Comparison of ENCODE assay signal across 8 cellular contexts in the genomic region with DNA sequence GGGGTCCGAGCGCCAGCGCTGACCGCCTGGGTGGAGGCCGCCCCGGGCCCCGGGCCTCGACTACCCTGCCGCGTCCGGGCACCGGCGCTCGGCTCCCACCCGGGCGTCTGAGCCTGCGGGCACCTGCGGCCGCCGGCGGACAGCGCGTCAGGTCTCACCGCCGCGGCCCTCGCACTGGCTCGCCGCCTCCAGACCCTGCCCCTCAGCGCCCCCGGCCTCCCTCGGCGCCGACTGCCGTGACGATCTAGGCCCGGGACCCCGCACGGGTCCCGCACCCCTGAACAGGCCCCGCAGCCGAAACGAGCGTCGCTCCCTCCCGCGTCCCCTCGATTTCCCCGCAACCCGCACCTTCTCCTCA. TPM values are rescaled to one million over a fixed set of nuclear protein-coding genes. Genes with fewer than 3 reads are reported as not detected.
DNase-seq lines count a peak whose midpoint lies in the region; ATAC-seq and TF ChIP-seq lines count a peak whose summit lies in the region.

No MANE protein-coding gene starts in this region.

- no peak for TF ChIP-seq POLR2A in esophagus squamous epithelium (IDR thresholded peaks at IDR 0.05)

- 0 to 2% methylated on average over 20 to 30 of the region's 50 CpGs for WGBS in esophagus squamous epithelium, 2 donors

- H3K9me3 Mint-ChIP-seq in activated naive CD4-positive, alpha-beta T cell treated with anti-CD3 and anti-CD28 coated beads for 36 hours, result no peaks in the 10 kb centered on the region
- H3K9me3 Mint-ChIP-seq in T-helper 1 cell treated with Interleukin-12 subunit alpha and Interleukin-12 subunit beta and Interleukin-4 antibody, amounts not matched to agents 30 μg/mL and 1 μg/mL, for 36 hours, result no peaks in the 10 kb centered on the region

- no peaks in the 10 kb centered on the region for H3K9me3 ChIP-seq in esophagus squamous epithelium
- H3K9me3 ChIP-seq in neutrophil, result no peaks in the 10 kb centered on the region

- no peak for DNase-seq in activated naive CD4-positive, alpha-beta T cell treated with anti-CD3 and anti-CD28 coated beads for 36 hours
- no peak for DNase-seq in activated naive CD4-positive, alpha-beta T cell treated with anti-CD3 and anti-CD28 coated beads, Interleukin-2, amount 50 U/mL, for 16 hours
- DNase-seq in esophagus squamous epithelium (lab: John Stamatoyannopoulos, UW), result no peak
- no peak for DNase-seq in NCI-H1092 treated with DMSO at 0.1 percent for 48 hours (lab: John Stamatoyannopoulos, UW)
- no peak for DNase-seq in NCI-H2171 treated with DMSO at 0.1 percent for 48 hours (lab: John Stamatoyannopoulos, UW)

- peak overlapping the region; percentile 98 for H3K27ac Mint-ChIP-seq in activated naive CD4-positive, alpha-beta T cell treated with anti-CD3 and anti-CD28 coated beads for 36 hours
- peak overlapping the region; percentile 100 for H3K27ac Mint-ChIP-seq in T-helper 1 cell treated with Interleukin-12 subunit alpha and Interleukin-12 subunit beta and Interleukin-4 antibody, amounts not matched to agents 30 μg/mL and 1 μg/mL, for 36 hours

- H3K36me3 Mint-ChIP-seq in activated naive CD4-positive, alpha-beta T cell treated with anti-CD3 and anti-CD28 coated beads for 36 hours (ENCODE audit: low read depth), result peaks cover 29% of the 10 kb centered on the region
- peaks cover 21% of the 10 kb centered on the region for H3K36me3 Mint-ChIP-seq in T-helper 1 cell treated with Interleukin-12 subunit alpha and Interleukin-12 subunit beta and Interleukin-4 antibody, amounts not matched to agents 30 μg/mL and 1 μg/mL, for 36 hours (ENCODE audit: low read depth)

- H3K4me1 Mint-ChIP-seq in activated naive CD4-positive, alpha-beta T cell treated with anti-CD3 and anti-CD28 coated beads for 36 hours (ENCODE audit: low read depth), result peaks cover 26% of the 10 kb centered on the region
- peaks cover 16% of the 10 kb centered on the region for H3K4me1 Mint-ChIP-seq in T-helper 1 cell treated with Interleukin-12 subunit alpha and Interleukin-12 subunit beta and Interleukin-4 antibody, amounts not matched to agents 30 μg/mL and 1 μg/mL, for 36 hours (ENCODE audit: low read depth)

- peak; percentile 17 for ATAC-seq in HG02885 (IDR thresholded peaks at IDR 0.05; ENCODE audit: poor library complexity, unreplicated experiment)

- intact Hi-C loops in activated naive CD4-positive, alpha-beta T cell treated with anti-CD3 and anti-CD28 coated beads for 36 hours (cut with micrococcal nuclease), result loop anchor here (1.0 kb wide), 5 partner anchors 28 to 91 kb away; a partner anchor contains a TSS
- intact Hi-C loops in esophagus squamous epithelium (cut with DNase I), result no loop called here

- H3K27me3 ChIP-seq in esophagus squamous epithelium (no peaks in the 10 kb centered on the region), neutrophil (no peaks in the 10 kb centered on the region)

- peak overlapping the region; percentile 100 for H3K4me3 Mint-ChIP-seq in activated naive CD4-positive, alpha-beta T cell treated with anti-CD3 and anti-CD28 coated beads for 36 hours
- peak overlapping the region; percentile 100 for H3K4me3 Mint-ChIP-seq in T-helper 1 cell treated with Interleukin-12 subunit alpha and Interleukin-12 subunit beta and Interleukin-4 antibody, amounts not matched to agents 30 μg/mL and 1 μg/mL, for 36 hours

- no peak for TF ChIP-seq CTCF in esophagus squamous epithelium (IDR thresholded peaks at IDR 0.05)
- no peak for TF ChIP-seq CTCF in neutrophil (IDR thresholded peaks at IDR 0.05)

- H3K4me1 ChIP-seq in esophagus squamous epithelium, result peaks cover 0 to 30% (median 0%) of the 10 kb centered on the region in 3 donors
- H3K4me1 ChIP-seq in neutrophil (ENCODE audit: control insufficient read depth in 1 of 2, insufficient read depth in 1 of 2, low read depth in 1 of 2, low read length in 1 of 2), result peaks cover 14 to 15% of the 10 kb centered on the region in 2 experiments

- H3K4me3 ChIP-seq in esophagus squamous epithelium (peak overlapping the region; percentile 72 to 100 (median 81)), neutrophil (ENCODE audit: low read depth in 1 of 2, low read length in 1 of 2) (peak overlapping the region; percentile 84 to 98)

- H3K36me3 ChIP-seq in esophagus squamous epithelium, result peaks cover 0 to 21% (median 8%) of the 10 kb centered on the region in 3 donors
- peaks cover 20% of the 10 kb centered on the region for H3K36me3 ChIP-seq in neutrophil

- no peaks in the 10 kb centered on the region for H3K27me3 Mint-ChIP-seq in activated naive CD4-positive, alpha-beta T cell treated with anti-CD3 and anti-CD28 coated beads for 36 hours (ENCODE audit: low read depth)
- H3K27me3 Mint-ChIP-seq in T-helper 1 cell treated with Interleukin-12 subunit alpha and Interleukin-12 subunit beta and Interleukin-4 antibody, amounts not matched to agents 30 μg/mL and 1 μg/mL, for 36 hours (ENCODE audit: low read depth), result no peaks in the 10 kb centered on the region

- H3K27ac ChIP-seq in esophagus squamous epithelium (peak overlapping the region; percentile 90 to 98 (median 97)), neutrophil (peak overlapping the region; percentile 65)

- CTCF ChIA-PET in activated naive CD4-positive, alpha-beta T cell treated with anti-CD3 and anti-CD28 coated beads for 36 hours (lab: Charles Lee), result interaction anchor here (0.8 kb wide), 1 partner anchor 253 kb away, joined by 3 read pairs; no protein-coding TSS in a partner anchor

RNA-seq across cellular contexts. Expression of a gene that starts 0.3 kb away (rescaled TPM):
- total RNA-seq in activated naive CD4-positive, alpha-beta T cell treated with anti-CD3 and anti-CD28 coated beads for 36 hours, result 100 to 1,000 TPM; 173 TPM
- 100 to 1,000 TPM in 1 of 4 donors, 10 to 100 TPM in 3; 49.6 to 100 (median 58.4) TPM for total RNA-seq in esophagus squamous epithelium

RNA-seq across cellular contexts. Expression of a gene that starts 28.4 kb away (rescaled TPM):
- 10 to 100 TPM; 19.8 to 21.2 TPM for total RNA-seq in activated naive CD4-positive, alpha-beta T cell treated with anti-CD3 and anti-CD28 coated beads for 36 hours
- total RNA-seq in esophagus squamous epithelium, result 1 to 10 TPM; 3.3 to 9.0 (median 8.1) TPM

RNA-seq across cellular contexts. Expression of a gene that starts 39.4 kb away (rescaled TPM):
- total RNA-seq in activated naive CD4-positive, alpha-beta T cell treated with anti-CD3 and anti-CD28 coated beads for 36 hours, result 10 to 100 TPM; 52.0 to 52.4 TPM
- 10 to 100 TPM in 1 of 4 donors, 1 to 10 TPM in 3; 8.7 to 12.6 (median 9.8) TPM for total RNA-seq in esophagus squamous epithelium

RNA-seq across cellular contexts. Expression of a gene that starts 59.0 kb away (rescaled TPM):
- 10 to 100 TPM; 69.9 to 70.8 TPM for total RNA-seq in activated naive CD4-positive, alpha-beta T cell treated with anti-CD3 and anti-CD28 coated beads for 36 hours
- 10 to 100 TPM; 38.7 to 76.0 (median 64.2) TPM for total RNA-seq in esophagus squamous epithelium
